In the genomic region with DNA sequence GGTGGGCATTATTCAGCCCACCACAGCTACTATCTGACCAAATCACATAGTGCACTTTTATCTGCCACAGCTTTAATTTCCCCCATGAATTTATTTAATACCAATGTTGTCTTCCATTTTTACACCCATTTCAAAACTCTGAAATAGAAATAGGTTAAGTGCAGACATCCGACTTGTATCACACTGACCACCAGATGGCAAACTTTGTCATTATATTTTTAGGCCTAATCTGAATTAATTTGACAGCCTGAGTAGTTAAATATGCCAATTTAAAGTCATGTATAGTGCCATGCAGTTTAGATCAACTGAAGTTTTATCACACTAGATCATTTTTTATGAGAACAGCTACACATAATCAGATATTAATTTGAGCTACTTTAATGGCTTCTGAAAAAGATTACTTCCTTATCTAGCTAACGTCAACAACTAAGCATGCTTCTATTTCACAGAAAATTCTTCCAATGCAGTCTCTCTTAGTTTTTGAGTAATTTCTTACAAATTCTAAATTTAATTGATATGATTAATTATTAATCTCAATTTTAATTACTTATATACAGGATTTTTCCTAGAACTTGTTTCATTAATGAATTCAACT, we compare ENCODE assay signal across 8 cellular contexts.
A peak's percentile ranks its signal among the peaks of the same experiment; 100 is the strongest.
DNase-seq lines count a peak whose midpoint lies in the region; ATAC-seq, FAIRE-seq and TF ChIP-seq lines count a peak whose summit lies in the region.

No MANE protein-coding gene starts in this region.

- H3K36me3 Mint-ChIP-seq in activated naive CD4-positive, alpha-beta T cell treated with anti-CD3 and anti-CD28 coated beads, Interleukin-2, amount 50 U/mL, for 72 hours = no peaks in the 10 kb centered on the region

- H3K9me3 ChIP-seq in PC-9 (ENCODE audit: insufficient read depth, low read depth) (no peaks in the 10 kb centered on the region), upper lobe of right lung (no peaks in the 10 kb centered on the region)

- CTCF ChIA-PET in PC-9 (lab: Charles Lee) = no interaction called here

- H3K4me1 ChIP-seq in PC-9 (replicated peaks; ENCODE audit: insufficient read depth) = no peaks in the 10 kb centered on the region
- H3K4me1 ChIP-seq in upper lobe of right lung = no peaks in the 10 kb centered on the region

- no peaks in the 10 kb centered on the region for H3K27me3 ChIP-seq in PC-9 (ENCODE audit: insufficient read depth, low read depth)
- no peaks in the 10 kb centered on the region for H3K27me3 ChIP-seq in upper lobe of right lung

- no peaks in the 10 kb centered on the region for H3K36me3 ChIP-seq in PC-9 (ENCODE audit: low read depth)
- H3K36me3 ChIP-seq in upper lobe of right lung = no peaks in the 10 kb centered on the region

- H3K9me2 ChIP-seq in PC-9 (ENCODE audit: insufficient read depth) = no peaks in the 10 kb centered on the region

- BruUV-seq in PC-9 (replicated peaks; lab: Mats Ljungman, UMichigan) = no TSS peak

- no peak overlapping the region for H3K4me2 ChIP-seq in PC-9

- TF ChIP-seq CTCF in PC-9 (conservative IDR thresholded peaks at IDR 0.05) (peak; percentile 58), upper lobe of right lung (IDR thresholded peaks at IDR 0.05) (peak; percentile 46)

- peak; percentile 57 for ATAC-seq in GM18867 (IDR thresholded peaks at IDR 0.05; ENCODE audit: unreplicated experiment)
- ATAC-seq in upper lobe of right lung = no peak
- no peak for ATAC-seq in activated naive CD4-positive, alpha-beta T cell treated with anti-CD3 and anti-CD28 coated beads, Interleukin-2, amount 50 U/mL, for 72 hours

- POLR2A ChIA-PET in PC-9 (lab: Charles Lee; ENCODE audit: unreplicated experiment) = no interaction called here

- H3K27ac ChIP-seq in PC-9 (no peak overlapping the region), upper lobe of right lung (no peak overlapping the region)

- H3K79me2 ChIP-seq in PC-9 (ENCODE audit: low read depth) = no peaks in the 10 kb centered on the region

- DNase-seq in PC-9 = no peak
- peak; percentile 38 for DNase-seq in foreskin melanocyte
- DNase-seq in upper lobe of right lung = no peak
- no peak for DNase-seq in activated naive CD4-positive, alpha-beta T cell treated with anti-CD3 and anti-CD28 coated beads, Interleukin-2, amount 50 U/mL, for 72 hours (ENCODE audit: low spot score in 2 of 2)
- no peak for DNase-seq in activated T-cell treated with anti-CD3 and anti-CD28 coated beads, Interleukin-2, amount 50 U/mL, for 1 hour
- DNase-seq in MV-4-11 (lab: John Stamatoyannopoulos, UW) = no peak

- FAIRE-seq in A204.1 (lab: Jason Lieb, UNC) = peak; percentile 94

- no peak overlapping the region for H2AFZ ChIP-seq in PC-9

- no peaks in the 10 kb centered on the region for H4K20me1 ChIP-seq in PC-9 (ENCODE audit: insufficient read depth)

- intact Hi-C loops in PC-9 (cut with micrococcal nuclease; ENCODE audit: unreplicated experiment) (loop anchor here (2.0 to 5.0 kb wide), 2 partner anchors 582 to 681 kb away; no protein-coding TSS in a partner anchor), upper lobe of right lung (cut with DNase I) (no loop called here)

- no peaks in the 10 kb centered on the region for H3F3A ChIP-seq in PC-9 (ENCODE audit: insufficient read depth, low read depth)

- H3K9me3 Mint-ChIP-seq in activated naive CD4-positive, alpha-beta T cell treated with anti-CD3 and anti-CD28 coated beads, Interleukin-2, amount 50 U/mL, for 72 hours = peaks cover 0 to 3% of the 10 kb centered on the region in 2 donors

- H3K4me3 ChIP-seq in PC-9 = no peak overlapping the region
- no peak overlapping the region for H3K4me3 ChIP-seq in upper lobe of right lung

- no peak overlapping the region for H3K27ac Mint-ChIP-seq in activated naive CD4-positive, alpha-beta T cell treated with anti-CD3 and anti-CD28 coated beads, Interleukin-2, amount 50 U/mL, for 72 hours
